In the genomic region with DNA sequence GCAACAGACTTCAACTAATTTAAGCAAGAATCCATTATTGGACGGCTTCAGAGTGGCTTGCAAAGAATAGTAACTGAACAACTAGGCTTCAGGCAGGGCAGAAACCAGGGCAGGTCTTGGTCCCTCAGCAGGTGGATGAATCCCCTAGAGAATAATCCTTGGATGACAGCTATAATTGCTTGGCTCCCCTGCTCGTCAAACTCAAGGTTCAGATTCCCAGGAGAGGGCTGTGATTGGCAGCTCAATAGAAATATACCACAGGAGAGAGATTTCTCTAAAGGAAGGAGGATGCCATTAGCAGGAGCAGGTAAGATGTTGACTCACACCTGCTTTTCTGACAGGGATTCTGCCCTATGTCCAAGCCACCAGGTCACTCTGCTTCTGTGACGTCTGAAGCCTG, we compare ENCODE assay signal across 36 cellular contexts.
"Had no signal": no experiment of that assay in that cellular context is flagged by ENCODE, and none has a peak within 500 bp of the region (broad histone marks: within the 10 kb centered on the region; RNA-seq: fewer than 3 reads in every experiment).

No MANE protein-coding gene starts in this region.

- H3K27me3 ChIP-seq: adrenal gland, body of pancreas, brain microvascular endothelial cell, cardiac muscle cell had no signal

- H3K27ac ChIP-seq: adrenal gland, body of pancreas, brain microvascular endothelial cell, cardiac muscle cell, VCaP had no signal

- H3K36me3 ChIP-seq: adrenal gland, brain microvascular endothelial cell, cardiac muscle cell had no signal

- ATAC-seq: activated CD8-positive, alpha-beta T cell treated with anti-CD3 and anti-CD28 coated beads for 36 hours; activated naive CD4-positive, alpha-beta T cell treated with anti-CD3 and anti-CD28 coated beads, Interleukin-2, amount 50 U/mL, for 72 hours; activated T-cell treated with anti-CD3 and anti-CD28 coated beads, Interleukin-2, amount 50 U/mL, for 4 hours; activated T-cell treated with anti-CD3 and anti-CD28 coated beads, Interleukin-2, amount 50 U/mL, for 72 hours; activated T-helper 17 cell treated with anti-CD3 and anti-CD28 coated beads, Interleukin-2, amount 50 U/mL, for 72 hours; body of pancreas had no signal

- H3K36me3 Mint-ChIP-seq: activated CD4-positive, alpha-beta memory T cell treated with anti-CD3 and anti-CD28 coated beads for 36 hours; activated naive CD4-positive, alpha-beta T cell treated with anti-CD3 and anti-CD28 coated beads, Interleukin-2, amount 50 U/mL, for 72 hours; activated naive CD8-positive, alpha-beta T cell treated with anti-CD3 and anti-CD28 coated beads for 36 hours had no signal

- DNase-seq: activated B cell treated with CpG ODN at 0.5 μM for 24 hours; activated CD4-positive, alpha-beta memory T cell treated with anti-CD3 and anti-CD28 coated beads for 36 hours; activated CD4-positive, alpha-beta T cell treated with anti-CD3 and anti-CD28 coated beads for 4 hours; activated CD4-positive, alpha-beta T cell treated with anti-CD3 and anti-CD28 coated beads, Interleukin-2, amount 10 ng/mL, durations not matched to agents 24 days and 14 days; activated CD4-positive, alpha-beta T cell treated with anti-CD3 and anti-CD28 coated beads, Interleukin-2, amount 50 U/mL, for 1 hour; activated CD4-positive, alpha-beta T cell treated with anti-CD3 and anti-CD28 coated beads, Interleukin-2, amount 50 U/mL, for 4 hours; activated CD4-positive, CD25-positive, alpha-beta regulatory T cell treated with anti-CD3 and anti-CD28 coated beads, Interleukin-2, amount 50 U/mL, for 72 hours; activated CD8-positive, alpha-beta memory T cell treated with anti-CD3 and anti-CD28 coated beads, Interleukin-2, amount 50 U/mL, for 4 hours; activated CD8-positive, alpha-beta T cell treated with anti-CD3 and anti-CD28 coated beads for 36 hours; activated effector memory CD4-positive, alpha-beta T cell treated with anti-CD3 and anti-CD28 coated beads, Interleukin-2, amount 50 U/mL, for 16 hours; activated gamma-delta T cell treated with Interleukin-2 at 50 U/mL for 16 hours; activated naive CD4-positive, alpha-beta T cell; activated naive CD4-positive, alpha-beta T cell treated with anti-CD3 and anti-CD28 coated beads for 36 hours; activated naive CD4-positive, alpha-beta T cell treated with anti-CD3 and anti-CD28 coated beads, Interleukin-2, amount 50 U/mL, for 16 hours; activated naive CD8-positive, alpha-beta T cell treated with anti-CD3 and anti-CD28 coated beads for 36 hours; activated T-cell treated with anti-CD3 and anti-CD28 coated beads for 4 hours; activated T-cell treated with anti-CD3 and anti-CD28 coated beads, Interleukin-2, amount 50 U/mL, for 1 hour; activated T-cell treated with anti-CD3 and anti-CD28 coated beads, Interleukin-2, amount 50 U/mL, for 4 hours; activated T-cell treated with anti-CD3 and anti-CD28 coated beads, Interleukin-2, amount 50 U/mL, for 72 hours; adrenal gland; amniotic stem cell; aorta; body of pancreas; brain microvascular endothelial cell; caudate nucleus; cerebellar nuclear complex; T-helper 2 cell; T-helper 9 cell had no signal

- H3K4me1 ChIP-seq: adrenal gland, body of pancreas had no signal

- H3K4me3 ChIP-seq: adrenal gland, body of pancreas, cardiac muscle cell had no signal

- H3K27me3 Mint-ChIP-seq: activated B cell treated with CpG ODN at 0.5 μM for 24 hours; activated CD4-positive, alpha-beta memory T cell treated with anti-CD3 and anti-CD28 coated beads for 36 hours; activated CD4-positive, alpha-beta T cell treated with anti-CD3 and anti-CD28 coated beads, Interleukin-2, amount 10 ng/mL, durations not matched to agents 24 days and 14 days; activated naive CD8-positive, alpha-beta T cell treated with anti-CD3 and anti-CD28 coated beads for 36 hours had no signal

- H3K27ac Mint-ChIP-seq: activated B cell treated with CpG ODN at 0.5 μM for 24 hours; activated CD4-positive, alpha-beta memory T cell treated with anti-CD3 and anti-CD28 coated beads for 36 hours; activated CD4-positive, alpha-beta T cell treated with anti-CD3 and anti-CD28 coated beads, Interleukin-2, amount 10 ng/mL, durations not matched to agents 24 days and 14 days; activated CD8-positive, alpha-beta T cell treated with anti-CD3 and anti-CD28 coated beads for 36 hours; activated naive CD4-positive, alpha-beta T cell treated with anti-CD3 and anti-CD28 coated beads for 36 hours; activated naive CD4-positive, alpha-beta T cell treated with anti-CD3 and anti-CD28 coated beads, Interleukin-2, amount 50 U/mL, for 72 hours; activated naive CD8-positive, alpha-beta T cell treated with anti-CD3 and anti-CD28 coated beads for 36 hours; activated T-cell treated with anti-CD3 and anti-CD28 coated beads, Interleukin-2, amount 50 U/mL, for 72 hours; activated T-helper 1 cell treated with anti-CD3 and anti-CD28 coated beads, Interleukin-12 subunit alpha, Interleukin-12 subunit beta, Interleukin-2, Interleukin-4 antibody, amounts not matched to agents 30 ng/mL and 10 ng/mL and 1 ng/mL, durations not matched to agents 14 hours and 24 hours and 36 hours; activated T-helper 17 cell treated with anti-CD3 and anti-CD28 coated beads, Interleukin-2, amount 50 U/mL, for 72 hours; T-helper 1 cell treated with Interleukin-12 subunit alpha and Interleukin-12 subunit beta and Interleukin-4 antibody, amounts not matched to agents 30 μg/mL and 1 μg/mL, for 36 hours; T-helper 2 cell treated with Interferon-gamma antibody and Interleukin-4, amounts not matched to agents 5 μg/mL and 100 μg/mL, for 36 hours had no signal

- H3K9me3 Mint-ChIP-seq: activated B cell treated with CpG ODN at 0.5 μM for 24 hours; activated CD4-positive, alpha-beta memory T cell treated with anti-CD3 and anti-CD28 coated beads for 36 hours; activated CD4-positive, alpha-beta T cell treated with anti-CD3 and anti-CD28 coated beads, Interleukin-2, amount 10 ng/mL, durations not matched to agents 24 days and 14 days; activated CD8-positive, alpha-beta T cell treated with anti-CD3 and anti-CD28 coated beads for 36 hours; activated naive CD4-positive, alpha-beta T cell treated with anti-CD3 and anti-CD28 coated beads for 36 hours; activated naive CD4-positive, alpha-beta T cell treated with anti-CD3 and anti-CD28 coated beads, Interleukin-2, amount 50 U/mL, for 72 hours; activated naive CD8-positive, alpha-beta T cell treated with anti-CD3 and anti-CD28 coated beads for 36 hours; activated T-cell treated with anti-CD3 and anti-CD28 coated beads, Interleukin-2, amount 50 U/mL, for 4 hours; activated T-cell treated with anti-CD3 and anti-CD28 coated beads, Interleukin-2, amount 50 U/mL, for 72 hours; activated T-helper 1 cell treated with anti-CD3 and anti-CD28 coated beads, Interleukin-12 subunit alpha, Interleukin-12 subunit beta, Interleukin-2, Interleukin-4 antibody, amounts not matched to agents 30 ng/mL and 10 ng/mL and 1 ng/mL, durations not matched to agents 14 hours and 24 hours and 36 hours; activated T-helper 17 cell treated with anti-CD3 and anti-CD28 coated beads, Interleukin-2, amount 50 U/mL, for 72 hours; central memory CD8-positive, alpha-beta T cell; T-helper 1 cell treated with Interleukin-12 subunit alpha and Interleukin-12 subunit beta and Interleukin-4 antibody, amounts not matched to agents 30 μg/mL and 1 μg/mL, for 36 hours; T-helper 2 cell treated with Interferon-gamma antibody and Interleukin-4, amounts not matched to agents 5 μg/mL and 100 μg/mL, for 36 hours had no signal

- H3K4me3 Mint-ChIP-seq: activated B cell treated with CpG ODN at 0.5 μM for 24 hours; activated CD4-positive, alpha-beta memory T cell treated with anti-CD3 and anti-CD28 coated beads for 36 hours; activated CD4-positive, alpha-beta T cell treated with anti-CD3 and anti-CD28 coated beads, Interleukin-2, amount 10 ng/mL, durations not matched to agents 24 days and 14 days; activated CD8-positive, alpha-beta T cell treated with anti-CD3 and anti-CD28 coated beads for 36 hours; activated naive CD4-positive, alpha-beta T cell treated with anti-CD3 and anti-CD28 coated beads for 36 hours; activated naive CD8-positive, alpha-beta T cell treated with anti-CD3 and anti-CD28 coated beads for 36 hours; activated T-cell treated with anti-CD3 and anti-CD28 coated beads, Interleukin-2, amount 50 U/mL, for 4 hours; activated T-cell treated with anti-CD3 and anti-CD28 coated beads, Interleukin-2, amount 50 U/mL, for 72 hours; activated T-helper 1 cell treated with anti-CD3 and anti-CD28 coated beads, Interleukin-12 subunit alpha, Interleukin-12 subunit beta, Interleukin-2, Interleukin-4 antibody, amounts not matched to agents 30 ng/mL and 10 ng/mL and 1 ng/mL, durations not matched to agents 14 hours and 24 hours and 36 hours; activated T-helper 17 cell treated with anti-CD3 and anti-CD28 coated beads, Interleukin-2, amount 50 U/mL, for 72 hours; central memory CD8-positive, alpha-beta T cell; T-helper 1 cell treated with Interleukin-12 subunit alpha and Interleukin-12 subunit beta and Interleukin-4 antibody, amounts not matched to agents 30 μg/mL and 1 μg/mL, for 36 hours; T-helper 2 cell treated with Interferon-gamma antibody and Interleukin-4, amounts not matched to agents 5 μg/mL and 100 μg/mL, for 36 hours had no signal

- H3K9me3 ChIP-seq: adrenal gland, body of pancreas had no signal

- H3K4me1 Mint-ChIP-seq: activated B cell treated with CpG ODN at 0.5 μM for 24 hours; activated CD4-positive, alpha-beta T cell treated with anti-CD3 and anti-CD28 coated beads, Interleukin-2, amount 10 ng/mL, durations not matched to agents 24 days and 14 days; activated naive CD8-positive, alpha-beta T cell treated with anti-CD3 and anti-CD28 coated beads for 36 hours; activated T-helper 17 cell treated with anti-CD3 and anti-CD28 coated beads, Interleukin-2, amount 50 U/mL, for 72 hours; central memory CD8-positive, alpha-beta T cell had no signal
